ENCODE assay signal across 8 cellular contexts in the genomic region with DNA sequence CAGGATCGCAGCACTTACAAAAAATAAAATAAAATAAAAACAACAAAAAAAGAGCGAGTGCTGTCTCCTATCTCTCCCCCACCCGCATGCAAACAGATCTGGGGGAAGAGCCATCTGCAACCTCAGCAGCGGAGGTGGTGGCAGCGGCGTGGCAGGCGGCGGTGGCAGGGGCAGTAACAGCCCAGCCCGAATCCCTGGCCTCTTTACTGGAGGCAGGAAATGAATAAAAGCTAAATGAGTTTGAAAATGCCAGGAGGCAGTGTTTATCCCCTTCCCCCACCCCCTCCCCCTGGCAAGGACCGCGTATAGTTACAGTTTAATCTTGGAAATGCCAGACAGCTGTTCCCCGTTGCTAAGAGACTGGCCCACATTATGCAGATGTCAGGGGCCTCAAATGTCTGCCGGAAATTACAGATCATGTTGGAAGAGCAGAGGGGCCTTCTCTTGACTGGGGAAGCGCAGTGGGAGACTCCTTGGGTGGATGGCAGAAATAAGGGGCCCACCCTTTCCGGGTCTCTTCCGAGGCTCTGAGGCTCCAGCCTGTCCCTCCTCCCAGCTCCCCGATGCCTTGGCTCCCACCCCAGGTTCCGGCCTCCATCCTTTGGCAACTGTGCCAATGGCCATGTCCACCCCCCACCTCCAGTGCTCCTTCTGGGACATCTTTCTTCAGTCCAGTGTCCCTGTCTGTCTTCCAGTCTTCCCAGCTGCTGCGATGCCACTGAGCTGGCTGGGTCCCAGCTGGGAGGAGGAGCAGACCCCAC.
DNase-seq lines count a peak whose midpoint lies in the region; ATAC-seq and TF ChIP-seq lines count a peak whose summit lies in the region.

No MANE protein-coding gene starts in this region.

- H3K27me3 ChIP-seq in CD8-positive, alpha-beta T cell (ENCODE audit: insufficient read depth, low read length) = no peaks in the 10 kb centered on the region
- no peaks in the 10 kb centered on the region for H3K27me3 ChIP-seq in Karpas-422 (ENCODE audit: low read length)
- no peaks in the 10 kb centered on the region for H3K27me3 ChIP-seq in dorsolateral prefrontal cortex
- H3K27me3 ChIP-seq in tibial nerve = no peaks in the 10 kb centered on the region

- H3K36me3 Mint-ChIP-seq in CD8-positive, alpha-beta T cell = no peaks in the 10 kb centered on the region

- H3K4me1 Mint-ChIP-seq in CD8-positive, alpha-beta T cell (ENCODE audit: low read depth) = peaks cover 35% of the 10 kb centered on the region

- H3K27ac ChIP-seq in CD8-positive, alpha-beta T cell (ENCODE audit: low read depth, low read length) = no peak overlapping the region
- H3K27ac ChIP-seq in Karpas-422 (ENCODE audit: low read length) (peak overlapping the region; percentile 32; the same call in 1 of the 2 replicates), dorsolateral prefrontal cortex (peak overlapping the region in 58 of 59 donors; percentile 32 to 97 (median 89)), mesodermal cell (ENCODE audit: low read depth, low read length, severe bottlenecking) (peak overlapping the region; percentile 99), tibial nerve (peak overlapping the region; percentile 72 to 97 (median 82))

- H3K4me1 ChIP-seq in CD8-positive, alpha-beta T cell (ENCODE audit: insufficient read depth, low read length) = peaks cover 17% of the 10 kb centered on the region
- H3K4me1 ChIP-seq in Karpas-422 (ENCODE audit: low read length) (peaks cover 67% of the 10 kb centered on the region), mesodermal cell (ENCODE audit: control insufficient read depth, insufficient read depth, low read length, poor library complexity, severe bottlenecking) (peaks cover 81% of the 10 kb centered on the region), tibial nerve (peaks cover 16 to 99% (median 58%) of the 10 kb centered on the region in 4 donors)

- TF ChIP-seq EP300 in tibial nerve (IDR thresholded peaks at IDR 0.05) = no peak

- H3K9ac ChIP-seq in Karpas-422 (ENCODE audit: low read length) = peak overlapping the region; percentile 51

- no peaks in the 10 kb centered on the region for H3K27me3 Mint-ChIP-seq in CD8-positive, alpha-beta T cell (ENCODE audit: low read depth)

- peak in 2 of 7 experiments; percentile 25 to 42 for DNase-seq in CD8-positive, alpha-beta T cell
- DNase-seq in Karpas-422 (peak; percentile 73), SHP77 (lab: John Stamatoyannopoulos, UW) (peak; percentile 72 to 85), dorsolateral prefrontal cortex (peak in 6 of 10 donors; percentile 29 to 70 (median 54)), tibial nerve (ENCODE audit: low spot score in 2 of 2) (no peak)

- TF ChIP-seq CTCF in CD8-positive, alpha-beta T cell (IDR thresholded peaks at IDR 0.05) = no peak
- no peak for TF ChIP-seq CTCF in dorsolateral prefrontal cortex (IDR thresholded peaks at IDR 0.05 in 54 of 56, conservative IDR thresholded peaks at IDR 0.05 in 2 of 56; ENCODE audit: low read depth in 1 of 56, partially characterized antibody in 56 of 56)
- no peak for TF ChIP-seq CTCF in tibial nerve (IDR thresholded peaks at IDR 0.05)

- POLR2A ChIA-PET in CD8-positive, alpha-beta T cell (lab: Charles Lee) = no interaction called here

- H3K27ac Mint-ChIP-seq in CD8-positive, alpha-beta T cell = no peak overlapping the region

- 19 to 33% methylated on average over 10 to 12 of the region's 19 CpGs for WGBS in mesodermal cell (ENCODE audit: insufficient coverage in 2 of 2), 2 experiments
- 6 to 17% methylated on average over 19 of the region's 19 CpGs for WGBS in tibial nerve, 2 donors

- intact Hi-C loops in CD8-positive, alpha-beta T cell (cut with DNase I, micrococcal nuclease) = no loop called here
- intact Hi-C loops in dorsolateral prefrontal cortex (cut with DNase I) = loop anchor here (2.0 to 5.0 kb wide), 3 partner anchors 27 to 113 kb away; no protein-coding TSS in a partner anchor

- peak; percentile 54 for ATAC-seq in CD8-positive, alpha-beta T cell
- no peak for ATAC-seq in GM21360 (IDR thresholded peaks at IDR 0.05; ENCODE audit: unreplicated experiment)
- ATAC-seq in GM21390 (IDR thresholded peaks at IDR 0.05; ENCODE audit: unreplicated experiment) = no peak

- H4K20me1 ChIP-seq in Karpas-422 (ENCODE audit: insufficient read depth, low read depth, low read length) = no peaks in the 10 kb centered on the region

- no peak for TF ChIP-seq POLR2A in tibial nerve (IDR thresholded peaks at IDR 0.05)

- H3K4me3 ChIP-seq in CD8-positive, alpha-beta T cell (ENCODE audit: low read depth, low read length) = no peak overlapping the region
- peak overlapping the region; percentile 35; the same call in 1 of the 2 replicates for H3K4me3 ChIP-seq in Karpas-422 (ENCODE audit: low read length)
- peak overlapping the region in 6 of 59 donors; percentile 5 to 23 (median 13) for H3K4me3 ChIP-seq in dorsolateral prefrontal cortex
- H3K4me3 ChIP-seq in mesodermal cell (ENCODE audit: extremely low read depth, insufficient read depth, low read length, poor library complexity, severe bottlenecking) = no peak overlapping the region
- peak overlapping the region in 2 of 4 donors; percentile 2 to 10 for H3K4me3 ChIP-seq in tibial nerve

- H3K9me3 ChIP-seq in CD8-positive, alpha-beta T cell (ENCODE audit: low read length) = no peaks in the 10 kb centered on the region
- no peaks in the 10 kb centered on the region for H3K9me3 ChIP-seq in Karpas-422 (ENCODE audit: low read length)
- no peaks in the 10 kb centered on the region for H3K9me3 ChIP-seq in mesodermal cell (ENCODE audit: control insufficient read depth, low read length)
- H3K9me3 ChIP-seq in tibial nerve = no peaks in the 10 kb centered on the region

- no peaks in the 10 kb centered on the region for H3K79me2 ChIP-seq in Karpas-422 (ENCODE audit: low read length)

- H3K9me3 Mint-ChIP-seq in CD8-positive, alpha-beta T cell = no peaks in the 10 kb centered on the region

- H3K4me2 ChIP-seq in Karpas-422 (ENCODE audit: low read depth, low read length, poor library complexity, severe bottlenecking) = peak overlapping the region; percentile 57

- no peaks in the 10 kb centered on the region for H3K36me3 ChIP-seq in CD8-positive, alpha-beta T cell (ENCODE audit: insufficient read depth, low read length)
- H3K36me3 ChIP-seq in Karpas-422 (ENCODE audit: insufficient read depth, low read length) = no peaks in the 10 kb centered on the region
- H3K36me3 ChIP-seq in mesodermal cell (ENCODE audit: control insufficient read depth, insufficient read depth, low read length) = no peaks in the 10 kb centered on the region
- no peaks in the 10 kb centered on the region for H3K36me3 ChIP-seq in tibial nerve

- 0 out of 2 replicates have a peak overlapping the region, but pooled peaks have one; percentile 0 for H2AFZ ChIP-seq in Karpas-422 (ENCODE audit: low read length)

- CTCF ChIA-PET in CD8-positive, alpha-beta T cell (lab: Charles Lee) = interaction anchor here (0.9 to 5.9 kb wide), 10 partner anchors 9 to 150 kb away, joined by 3 to 58 read pairs (median 4); no protein-coding TSS in a partner anchor

- H3K4me3 Mint-ChIP-seq in CD8-positive, alpha-beta T cell = peak overlapping the region; percentile 6

- H3K9me2 ChIP-seq in Karpas-422 (replicated peaks; ENCODE audit: insufficient read depth, low read length) = no peaks in the 10 kb centered on the region

Comparison
In these comparisons a context has a peak if more than half of its experiments do, and no peak if none do; other contexts are left out.
1. DNase-seq: peak in Karpas-422 (single experiment), SHP77 (2 of 2) and dorsolateral prefrontal cortex (6 of 10); none in tibial nerve (0 of 2).
2. intact Hi-C loops: an anchor here in dorsolateral prefrontal cortex (2.0 to 5.0 kb wide); none called in CD8-positive, alpha-beta T cell.